Comparison of ENCODE assay signal across 1 cellular context in the genomic region with DNA sequence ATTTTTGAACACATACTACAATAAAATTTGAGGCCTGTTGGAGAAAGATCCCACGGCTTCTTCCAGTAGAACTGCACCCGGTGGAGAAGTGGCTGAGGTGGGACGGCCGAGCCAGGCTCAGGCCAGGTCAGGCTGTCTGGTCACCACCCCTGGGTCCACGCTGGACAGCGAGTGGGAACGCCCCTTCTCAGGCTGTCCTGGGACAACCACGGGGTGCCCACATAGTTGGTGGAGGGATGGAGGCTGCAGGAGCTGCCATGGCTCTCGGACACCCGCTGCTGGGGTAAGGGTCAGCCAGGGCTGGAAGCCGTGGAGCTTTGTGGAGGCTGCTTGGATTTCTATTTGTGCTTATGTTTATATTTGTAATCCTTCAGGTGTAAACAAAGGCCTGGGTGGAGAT.
TF ChIP-seq lines count a peak whose summit lies in the region.

No MANE protein-coding gene starts in this region.

TF ChIP-seq in WTC11, 78 proteins besides CTCF, POLR2A, EP300 and RAD21 (continued from another document):
- TF ChIP-seq, protein P1, sequence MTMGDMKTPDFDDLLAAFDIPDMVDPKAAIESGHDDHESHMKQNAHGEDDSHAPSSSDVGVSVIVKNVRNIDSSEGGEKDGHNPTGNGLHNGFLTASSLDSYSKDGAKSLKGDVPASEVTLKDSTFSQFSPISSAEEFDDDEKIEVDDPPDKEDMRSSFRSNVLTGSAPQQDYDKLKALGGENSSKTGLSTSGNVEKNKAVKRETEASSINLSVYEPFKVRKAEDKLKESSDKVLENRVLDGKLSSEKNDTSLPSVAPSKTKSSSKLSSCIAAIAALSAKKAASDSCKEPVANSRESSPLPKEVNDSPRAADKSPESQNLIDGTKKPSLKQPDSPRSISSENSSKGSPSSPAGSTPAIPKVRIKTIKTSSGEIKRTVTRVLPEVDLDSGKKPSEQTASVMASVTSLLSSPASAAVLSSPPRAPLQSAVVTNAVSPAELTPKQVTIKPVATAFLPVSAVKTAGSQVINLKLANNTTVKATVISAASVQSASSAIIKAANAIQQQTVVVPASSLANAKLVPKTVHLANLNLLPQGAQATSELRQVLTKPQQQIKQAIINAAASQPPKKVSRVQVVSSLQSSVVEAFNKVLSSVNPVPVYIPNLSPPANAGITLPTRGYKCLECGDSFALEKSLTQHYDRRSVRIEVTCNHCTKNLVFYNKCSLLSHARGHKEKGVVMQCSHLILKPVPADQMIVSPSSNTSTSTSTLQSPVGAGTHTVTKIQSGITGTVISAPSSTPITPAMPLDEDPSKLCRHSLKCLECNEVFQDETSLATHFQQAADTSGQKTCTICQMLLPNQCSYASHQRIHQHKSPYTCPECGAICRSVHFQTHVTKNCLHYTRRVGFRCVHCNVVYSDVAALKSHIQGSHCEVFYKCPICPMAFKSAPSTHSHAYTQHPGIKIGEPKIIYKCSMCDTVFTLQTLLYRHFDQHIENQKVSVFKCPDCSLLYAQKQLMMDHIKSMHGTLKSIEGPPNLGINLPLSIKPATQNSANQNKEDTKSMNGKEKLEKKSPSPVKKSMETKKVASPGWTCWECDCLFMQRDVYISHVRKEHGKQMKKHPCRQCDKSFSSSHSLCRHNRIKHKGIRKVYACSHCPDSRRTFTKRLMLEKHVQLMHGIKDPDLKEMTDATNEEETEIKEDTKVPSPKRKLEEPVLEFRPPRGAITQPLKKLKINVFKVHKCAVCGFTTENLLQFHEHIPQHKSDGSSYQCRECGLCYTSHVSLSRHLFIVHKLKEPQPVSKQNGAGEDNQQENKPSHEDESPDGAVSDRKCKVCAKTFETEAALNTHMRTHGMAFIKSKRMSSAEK (CRISPR knock-in tag; IDR thresholded peaks at IDR 0.05; ENCODE audit: borderline replicate concordance), result no peak
- TF ChIP-seq, protein P2, sequence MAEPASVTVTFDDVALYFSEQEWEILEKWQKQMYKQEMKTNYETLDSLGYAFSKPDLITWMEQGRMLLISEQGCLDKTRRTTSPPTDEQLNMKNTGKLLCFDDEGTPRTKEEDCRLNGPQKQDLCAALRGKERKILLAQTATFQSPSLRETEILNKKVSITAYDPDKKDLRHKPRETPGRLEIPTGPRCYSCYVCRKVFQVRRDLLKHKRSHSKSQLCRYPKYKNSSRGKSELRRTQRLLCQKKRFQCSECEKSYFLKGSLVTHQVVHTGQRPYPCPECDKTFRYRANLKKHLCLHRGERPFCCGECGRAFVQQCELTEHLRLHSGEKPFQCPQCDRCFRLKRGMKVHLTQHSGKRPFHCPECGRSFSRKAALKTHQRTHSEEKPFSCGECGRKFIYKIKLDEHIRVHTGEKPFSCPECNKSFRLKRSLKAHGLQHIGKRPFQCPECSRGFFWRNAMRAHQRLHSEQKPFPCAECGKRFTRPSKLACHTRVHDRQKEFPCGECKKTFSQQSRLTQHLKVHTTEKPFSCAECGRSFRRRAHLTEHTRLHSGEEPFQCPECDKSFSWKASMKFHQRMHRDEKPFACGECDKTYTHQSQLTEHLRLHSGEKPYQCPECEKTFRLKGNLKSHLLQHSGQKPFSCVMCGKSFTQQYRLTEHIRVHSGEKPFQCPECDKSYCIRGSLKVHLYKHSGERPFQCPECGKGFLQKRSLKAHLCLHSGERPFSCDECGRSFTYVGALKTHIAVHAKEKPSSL (CRISPR knock-in tag; conservative IDR thresholded peaks at IDR 0.05), result no peak
- TF ChIP-seq, protein P3, sequence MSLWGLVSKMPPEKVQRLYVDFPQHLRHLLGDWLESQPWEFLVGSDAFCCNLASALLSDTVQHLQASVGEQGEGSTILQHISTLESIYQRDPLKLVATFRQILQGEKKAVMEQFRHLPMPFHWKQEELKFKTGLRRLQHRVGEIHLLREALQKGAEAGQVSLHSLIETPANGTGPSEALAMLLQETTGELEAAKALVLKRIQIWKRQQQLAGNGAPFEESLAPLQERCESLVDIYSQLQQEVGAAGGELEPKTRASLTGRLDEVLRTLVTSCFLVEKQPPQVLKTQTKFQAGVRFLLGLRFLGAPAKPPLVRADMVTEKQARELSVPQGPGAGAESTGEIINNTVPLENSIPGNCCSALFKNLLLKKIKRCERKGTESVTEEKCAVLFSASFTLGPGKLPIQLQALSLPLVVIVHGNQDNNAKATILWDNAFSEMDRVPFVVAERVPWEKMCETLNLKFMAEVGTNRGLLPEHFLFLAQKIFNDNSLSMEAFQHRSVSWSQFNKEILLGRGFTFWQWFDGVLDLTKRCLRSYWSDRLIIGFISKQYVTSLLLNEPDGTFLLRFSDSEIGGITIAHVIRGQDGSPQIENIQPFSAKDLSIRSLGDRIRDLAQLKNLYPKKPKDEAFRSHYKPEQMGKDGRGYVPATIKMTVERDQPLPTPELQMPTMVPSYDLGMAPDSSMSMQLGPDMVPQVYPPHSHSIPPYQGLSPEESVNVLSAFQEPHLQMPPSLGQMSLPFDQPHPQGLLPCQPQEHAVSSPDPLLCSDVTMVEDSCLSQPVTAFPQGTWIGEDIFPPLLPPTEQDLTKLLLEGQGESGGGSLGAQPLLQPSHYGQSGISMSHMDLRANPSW (CRISPR knock-in tag; conservative IDR thresholded peaks at IDR 0.05; ENCODE audit: low read depth), result no peak
- TF ChIP-seq MYBL2 (CRISPR knock-in tag; IDR thresholded peaks at IDR 0.05) (no peak), ZNF232 (CRISPR knock-in tag; IDR thresholded peaks at IDR 0.05) (no peak), ZBTB21 (CRISPR knock-in tag; IDR thresholded peaks at IDR 0.05; ENCODE audit: borderline replicate concordance) (no peak), MXD4 (CRISPR knock-in tag; IDR thresholded peaks at IDR 0.05; ENCODE audit: borderline replicate concordance) (no peak), ZNF317 (CRISPR knock-in tag; IDR thresholded peaks at IDR 0.05; ENCODE audit: borderline replicate concordance, low read depth) (no peak), TEAD4 (CRISPR knock-in tag; IDR thresholded peaks at IDR 0.05) (no peak), CREB1 (CRISPR knock-in tag; IDR thresholded peaks at IDR 0.05) (no peak), ZNF138 (CRISPR knock-in tag; conservative IDR thresholded peaks at IDR 0.05) (no peak), JAZF1 (CRISPR knock-in tag; IDR thresholded peaks at IDR 0.05) (no peak), SMAD3 (CRISPR knock-in tag; IDR thresholded peaks at IDR 0.05; ENCODE audit: borderline replicate concordance) (no peak), IRF2 (CRISPR knock-in tag; IDR thresholded peaks at IDR 0.05; ENCODE audit: borderline replicate concordance, low read depth) (no peak)
- TF ChIP-seq, protein P4, sequence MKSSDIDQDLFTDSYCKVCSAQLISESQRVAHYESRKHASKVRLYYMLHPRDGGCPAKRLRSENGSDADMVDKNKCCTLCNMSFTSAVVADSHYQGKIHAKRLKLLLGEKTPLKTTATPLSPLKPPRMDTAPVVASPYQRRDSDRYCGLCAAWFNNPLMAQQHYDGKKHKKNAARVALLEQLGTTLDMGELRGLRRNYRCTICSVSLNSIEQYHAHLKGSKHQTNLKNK (CRISPR knock-in tag; IDR thresholded peaks at IDR 0.05), result no peak
- TF ChIP-seq, protein P5, sequence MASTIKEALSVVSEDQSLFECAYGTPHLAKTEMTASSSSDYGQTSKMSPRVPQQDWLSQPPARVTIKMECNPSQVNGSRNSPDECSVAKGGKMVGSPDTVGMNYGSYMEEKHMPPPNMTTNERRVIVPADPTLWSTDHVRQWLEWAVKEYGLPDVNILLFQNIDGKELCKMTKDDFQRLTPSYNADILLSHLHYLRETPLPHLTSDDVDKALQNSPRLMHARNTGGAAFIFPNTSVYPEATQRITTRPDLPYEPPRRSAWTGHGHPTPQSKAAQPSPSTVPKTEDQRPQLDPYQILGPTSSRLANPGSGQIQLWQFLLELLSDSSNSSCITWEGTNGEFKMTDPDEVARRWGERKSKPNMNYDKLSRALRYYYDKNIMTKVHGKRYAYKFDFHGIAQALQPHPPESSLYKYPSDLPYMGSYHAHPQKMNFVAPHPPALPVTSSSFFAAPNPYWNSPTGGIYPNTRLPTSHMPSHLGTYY (CRISPR knock-in tag; IDR thresholded peaks at IDR 0.05), result no peak
- TF ChIP-seq, protein P6, sequence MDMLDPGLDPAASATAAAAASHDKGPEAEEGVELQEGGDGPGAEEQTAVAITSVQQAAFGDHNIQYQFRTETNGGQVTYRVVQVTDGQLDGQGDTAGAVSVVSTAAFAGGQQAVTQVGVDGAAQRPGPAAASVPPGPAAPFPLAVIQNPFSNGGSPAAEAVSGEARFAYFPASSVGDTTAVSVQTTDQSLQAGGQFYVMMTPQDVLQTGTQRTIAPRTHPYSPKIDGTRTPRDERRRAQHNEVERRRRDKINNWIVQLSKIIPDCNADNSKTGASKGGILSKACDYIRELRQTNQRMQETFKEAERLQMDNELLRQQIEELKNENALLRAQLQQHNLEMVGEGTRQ (CRISPR knock-in tag; IDR thresholded peaks at IDR 0.05), result no peak
- TF ChIP-seq, protein P7, sequence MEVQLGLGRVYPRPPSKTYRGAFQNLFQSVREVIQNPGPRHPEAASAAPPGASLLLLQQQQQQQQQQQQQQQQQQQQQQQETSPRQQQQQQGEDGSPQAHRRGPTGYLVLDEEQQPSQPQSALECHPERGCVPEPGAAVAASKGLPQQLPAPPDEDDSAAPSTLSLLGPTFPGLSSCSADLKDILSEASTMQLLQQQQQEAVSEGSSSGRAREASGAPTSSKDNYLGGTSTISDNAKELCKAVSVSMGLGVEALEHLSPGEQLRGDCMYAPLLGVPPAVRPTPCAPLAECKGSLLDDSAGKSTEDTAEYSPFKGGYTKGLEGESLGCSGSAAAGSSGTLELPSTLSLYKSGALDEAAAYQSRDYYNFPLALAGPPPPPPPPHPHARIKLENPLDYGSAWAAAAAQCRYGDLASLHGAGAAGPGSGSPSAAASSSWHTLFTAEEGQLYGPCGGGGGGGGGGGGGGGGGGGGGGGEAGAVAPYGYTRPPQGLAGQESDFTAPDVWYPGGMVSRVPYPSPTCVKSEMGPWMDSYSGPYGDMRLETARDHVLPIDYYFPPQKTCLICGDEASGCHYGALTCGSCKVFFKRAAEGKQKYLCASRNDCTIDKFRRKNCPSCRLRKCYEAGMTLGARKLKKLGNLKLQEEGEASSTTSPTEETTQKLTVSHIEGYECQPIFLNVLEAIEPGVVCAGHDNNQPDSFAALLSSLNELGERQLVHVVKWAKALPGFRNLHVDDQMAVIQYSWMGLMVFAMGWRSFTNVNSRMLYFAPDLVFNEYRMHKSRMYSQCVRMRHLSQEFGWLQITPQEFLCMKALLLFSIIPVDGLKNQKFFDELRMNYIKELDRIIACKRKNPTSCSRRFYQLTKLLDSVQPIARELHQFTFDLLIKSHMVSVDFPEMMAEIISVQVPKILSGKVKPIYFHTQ (CRISPR knock-in tag; IDR thresholded peaks at IDR 0.05), result no peak
- TF ChIP-seq, protein P8, sequence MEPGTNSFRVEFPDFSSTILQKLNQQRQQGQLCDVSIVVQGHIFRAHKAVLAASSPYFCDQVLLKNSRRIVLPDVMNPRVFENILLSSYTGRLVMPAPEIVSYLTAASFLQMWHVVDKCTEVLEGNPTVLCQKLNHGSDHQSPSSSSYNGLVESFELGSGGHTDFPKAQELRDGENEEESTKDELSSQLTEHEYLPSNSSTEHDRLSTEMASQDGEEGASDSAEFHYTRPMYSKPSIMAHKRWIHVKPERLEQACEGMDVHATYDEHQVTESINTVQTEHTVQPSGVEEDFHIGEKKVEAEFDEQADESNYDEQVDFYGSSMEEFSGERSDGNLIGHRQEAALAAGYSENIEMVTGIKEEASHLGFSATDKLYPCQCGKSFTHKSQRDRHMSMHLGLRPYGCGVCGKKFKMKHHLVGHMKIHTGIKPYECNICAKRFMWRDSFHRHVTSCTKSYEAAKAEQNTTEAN (CRISPR knock-in tag; IDR thresholded peaks at IDR 0.05), result no peak
TF ChIP-seq in WTC11: peak in this region for 0.
